In the genomic region with DNA sequence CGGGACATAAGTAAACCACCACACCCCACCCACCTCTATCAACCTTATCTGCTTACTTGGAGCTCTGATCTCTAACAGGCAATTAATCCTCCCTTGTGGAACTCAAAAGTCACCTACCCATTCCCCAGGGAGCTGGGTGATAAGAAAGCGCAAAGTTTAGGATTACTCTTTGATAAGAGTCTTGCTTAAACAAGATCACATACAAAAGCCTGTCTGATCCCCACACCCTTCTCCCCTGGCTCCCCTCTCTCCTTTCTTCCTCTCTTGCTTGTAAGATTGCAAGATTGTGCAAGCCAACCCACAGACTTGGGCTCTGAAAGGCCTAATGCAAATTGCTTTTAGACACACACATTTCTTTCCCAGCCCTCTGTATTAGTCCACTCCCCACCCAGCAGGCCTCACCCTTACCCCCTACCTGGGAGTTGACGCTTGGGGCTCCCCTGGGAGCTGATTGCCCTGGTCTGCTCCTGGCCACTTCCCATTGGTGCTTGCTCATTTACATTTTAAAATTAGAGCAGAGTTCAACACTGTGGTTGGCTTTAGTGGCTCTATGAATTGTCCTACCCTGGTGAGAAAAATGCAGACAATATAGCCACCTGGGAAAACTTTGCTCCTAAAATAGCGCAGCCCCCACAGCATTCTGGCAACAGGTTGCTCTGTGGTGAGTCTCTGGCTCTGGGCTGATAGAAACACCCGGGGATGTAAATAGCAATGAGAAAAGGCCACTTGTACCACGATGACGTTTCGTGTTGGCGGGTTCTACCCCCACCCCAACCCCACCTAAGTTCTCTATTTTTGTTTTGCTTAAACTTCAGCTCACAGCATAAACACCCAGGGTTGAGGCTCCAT, we compare ENCODE assay signal across 8 cellular contexts. TPM values are rescaled to one million over a fixed set of nuclear protein-coding genes. Genes with fewer than 3 reads are reported as not detected.
A peak's percentile ranks its signal among the peaks of the same experiment; 100 is the strongest.
DNase-seq lines count a peak whose midpoint lies in the region; ATAC-seq and TF ChIP-seq lines count a peak whose summit lies in the region.

No MANE protein-coding gene starts in this region.

- H3K27me3 ChIP-seq in mesendoderm (ENCODE audit: insufficient read depth, low read length, poor library complexity) (no peaks in the 10 kb centered on the region), uterus (no peaks in the 10 kb centered on the region)

- no CpG with 5 or more reads among the region's 9 CpGs for WGBS in mesendoderm (ENCODE audit: extremely low coverage, insufficient coverage, low lambda C conversion rate)

- H3K4me1 ChIP-seq in mesendoderm (ENCODE audit: control insufficient read depth, low read depth, low read length) (peaks cover 10% of the 10 kb centered on the region), uterus (no peaks in the 10 kb centered on the region)

- no peaks in the 10 kb centered on the region for H3K79me2 ChIP-seq in mesendoderm (ENCODE audit: control insufficient read depth, insufficient read depth, low read length)

- H2BK5ac ChIP-seq in mesendoderm (ENCODE audit: low read length) = no peak overlapping the region

- DNase-seq in GM03348 (ENCODE audit: low spot score) = peak; percentile 49
- DNase-seq in HT-29 (ENCODE audit: low spot score) = peak; percentile 19
- peak; percentile 96 for DNase-seq in mesendoderm
- DNase-seq in DMS114 treated with DMSO at 0.1 percent for 48 hours (lab: John Stamatoyannopoulos, UW; ENCODE audit: unreplicated experiment) = no peak
- no peak for DNase-seq in uterus
- DNase-seq in AG08395 (ENCODE audit: low spot score) = no peak

- intact Hi-C loops in uterus (cut with DNase I; ENCODE audit: low total_unique reads) = no loop called here

- no peak overlapping the region for H4K8ac ChIP-seq in mesendoderm (ENCODE audit: low read depth, low read length)

- no peaks in the 10 kb centered on the region for H3K79me1 ChIP-seq in mesendoderm (ENCODE audit: low read length)

- no peak overlapping the region for H3K4me2 ChIP-seq in mesendoderm (ENCODE audit: low read length)

- H3K27ac ChIP-seq in angular gyrus (ENCODE audit: low read depth, low read length) = peak overlapping the region; percentile 98
- H3K27ac ChIP-seq in mesendoderm (ENCODE audit: low read depth, low read length) = no peak overlapping the region
- H3K27ac ChIP-seq in uterus = no peak overlapping the region

- H4K5ac ChIP-seq in mesendoderm (ENCODE audit: low read length) = no peak overlapping the region

- H2BK120ac ChIP-seq in mesendoderm (ENCODE audit: low read depth, low read length) = no peak overlapping the region

- no peak overlapping the region for H2BK15ac ChIP-seq in mesendoderm (replicated peaks; ENCODE audit: low read depth)

- no peak for TF ChIP-seq POLR2A in uterus (IDR thresholded peaks at IDR 0.05)

- no peak overlapping the region for H3K4ac ChIP-seq in mesendoderm (ENCODE audit: low read depth, low read length)

- no peak overlapping the region for H3K18ac ChIP-seq in mesendoderm (ENCODE audit: low read length)

- ATAC-seq in GM21515 (IDR thresholded peaks at IDR 0.05; ENCODE audit: unreplicated experiment) = peak; percentile 84

- H3K56ac ChIP-seq in mesendoderm (ENCODE audit: low read length) = no peak overlapping the region

- H3K23ac ChIP-seq in mesendoderm (ENCODE audit: low read length) = no peak overlapping the region

- no peak for TF ChIP-seq CTCF in uterus (IDR thresholded peaks at IDR 0.05)

- no peak overlapping the region for H2AK5ac ChIP-seq in mesendoderm (ENCODE audit: low read length)

- H3K36me3 ChIP-seq in mesendoderm (ENCODE audit: control insufficient read depth, insufficient read depth, low read length) (no peaks in the 10 kb centered on the region), uterus (no peaks in the 10 kb centered on the region)

- H3K4me3 ChIP-seq in mesendoderm (ENCODE audit: low read length) = no peak overlapping the region
- no peak overlapping the region for H3K4me3 ChIP-seq in uterus

- H3K9ac ChIP-seq in mesendoderm (ENCODE audit: low read length) = no peak overlapping the region

- no peaks in the 10 kb centered on the region for H3K9me3 ChIP-seq in uterus

RNA-seq across cellular contexts. Expression of a gene that starts 58.9 kb away (rescaled TPM):
- 231 and 241 TPM in 2 replicates for total RNA-seq in HT-29 (2014; rRNA removed; shearing (Covaris generic))
- 141 TPM for polyA plus RNA-seq in mesendoderm (2013, experiment 1 of 2)
- polyA plus RNA-seq in mesendoderm (2013, experiment 2 of 2) = 147 TPM
- 10 to 100 TPM in 1 of 4 donors, 1 to 10 TPM in 1, under 1 TPM in 1, not detected in 1; 0.59 to 35.7 (median 1.0) TPM for total RNA-seq in uterus

Comparison
In these comparisons a context has a peak if more than half of its experiments do, and no peak if none do; other contexts are left out.
1. DNase-seq: peak in GM03348 (single experiment), HT-29 (single experiment) and mesendoderm (single experiment); none in DMS114 treated with DMSO at 0.1 percent for 48 hours (single experiment), uterus (0 of 2) and AG08395 (single experiment).